Comparison of ENCODE assay signal across 8 cellular contexts in the genomic region with DNA sequence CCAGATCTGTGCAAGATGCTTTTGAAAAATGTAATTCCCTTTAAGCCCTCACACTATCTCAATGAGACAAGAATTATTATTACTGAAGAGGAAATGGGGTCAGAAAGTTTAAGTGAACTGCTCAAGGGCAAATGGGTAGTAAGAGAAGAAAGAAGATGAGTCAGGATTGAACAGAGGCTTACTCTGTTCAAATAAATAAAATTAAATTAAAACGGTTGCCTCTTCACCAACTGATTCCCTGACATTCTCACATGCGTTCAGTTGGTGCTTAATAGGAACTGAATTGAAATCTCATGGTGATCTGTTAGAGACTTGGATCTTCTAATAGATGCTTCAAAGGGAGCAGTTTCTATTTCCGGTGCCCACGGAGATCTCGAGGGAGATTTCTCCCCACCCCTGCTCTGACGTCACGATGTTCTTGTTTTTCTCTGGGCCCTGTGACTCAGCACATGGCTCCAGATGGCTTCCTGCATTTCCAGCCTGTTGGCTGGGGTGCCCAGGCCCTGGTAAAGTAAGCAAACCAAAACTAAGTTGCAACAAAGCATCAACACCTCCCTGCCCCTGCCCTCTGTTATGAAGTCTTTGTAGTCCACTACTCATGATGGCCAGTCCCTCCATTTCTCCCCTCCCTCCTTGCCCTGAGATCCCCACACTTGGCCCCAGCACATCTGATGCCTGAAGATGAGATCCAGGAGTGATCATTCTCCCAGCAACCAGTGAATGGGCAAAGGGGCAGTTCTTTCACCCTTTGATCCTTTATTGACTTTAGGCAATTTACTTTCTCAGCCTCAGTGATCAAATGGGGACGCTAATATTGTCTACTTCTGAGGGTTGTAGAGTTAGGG.
DNase-seq lines count a peak whose midpoint lies in the region; ATAC-seq lines count a peak whose summit lies in the region.

No MANE protein-coding gene starts in this region.

- no peaks in the 10 kb centered on the region for H3K27me3 Mint-ChIP-seq in naive B cell

- DNase-seq in DMS 273 (lab: John Stamatoyannopoulos, UW; ENCODE audit: unreplicated experiment), result peak; percentile 71
- peak; percentile 48 for DNase-seq in NOMO-1 treated with DMSO at 0.1 percent for 48 hours (lab: John Stamatoyannopoulos, UW; ENCODE audit: unreplicated experiment)
- DNase-seq in activated T-cell treated with anti-CD3 and anti-CD28 coated beads for 1 hour (ENCODE audit: low read depth), result peak; percentile 49
- DNase-seq in epithelial cell of prostate (ENCODE audit: low read depth, low spot score), result peak; percentile 73
- DNase-seq in naive B cell, result peak; percentile 78
- DNase-seq in stimulated activated CD8-positive, alpha-beta memory T cell treated with anti-CD3 and anti-CD28 coated beads, Interleukin-7, amount 100 ng/mL, for 48 hours (ENCODE audit: extremely low read depth in 1 of 2, low read depth in 1 of 2), result peak; percentile 1 to 42
- DNase-seq in NCI-H2196 (lab: John Stamatoyannopoulos, UW; ENCODE audit: unreplicated experiment), result no peak

- H3K36me3 Mint-ChIP-seq in naive B cell, result no peaks in the 10 kb centered on the region

- H3K4me3 Mint-ChIP-seq in naive B cell, result peak overlapping the region; percentile 16 to 86 (median 60)

- H3K27ac ChIP-seq in epithelial cell of prostate, result peak overlapping the region; percentile 84

- no peaks in the 10 kb centered on the region for H3K9me3 Mint-ChIP-seq in naive B cell

- H3K4me1 Mint-ChIP-seq in naive B cell, result peaks cover 60 to 85% (median 67%) of the 10 kb centered on the region in 3 donors

- ATAC-seq in naive B cell (ENCODE audit: low read depth in 2 of 2), result peak; percentile 85 to 89
- ATAC-seq in GM18873 (IDR thresholded peaks at IDR 0.05; ENCODE audit: low FRiP score, unreplicated experiment), result no peak

- peak overlapping the region; percentile 69 to 96 (median 91) for H3K27ac Mint-ChIP-seq in naive B cell
